Comparison of ENCODE assay signal across 24 cellular contexts in the genomic region with DNA sequence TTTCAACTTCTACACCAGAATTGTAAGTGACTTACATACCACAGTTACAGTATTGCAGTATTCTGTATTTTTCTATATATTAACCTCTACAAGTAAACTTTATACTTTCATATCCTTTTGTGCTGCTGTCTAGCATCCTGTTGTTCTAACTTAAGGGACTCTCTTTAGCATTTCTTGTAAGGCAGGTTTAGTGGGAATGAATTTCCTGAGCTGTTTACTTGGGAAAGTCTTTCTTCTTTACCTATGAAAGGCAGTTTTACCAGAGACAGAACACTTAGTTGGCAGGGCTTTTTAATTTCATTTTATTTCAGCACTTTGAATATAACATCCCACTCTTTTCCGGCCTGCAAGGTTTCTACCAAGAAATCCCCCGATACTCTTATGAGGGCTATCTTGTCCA.
"Had no signal": no experiment of that assay in that cellular context is flagged by ENCODE, and none has a peak within 500 bp of the region (broad histone marks: within the 10 kb centered on the region; RNA-seq: fewer than 3 reads in every experiment).

No MANE protein-coding gene starts in this region.

- H3K9me3 ChIP-seq: mucosa of descending colon, neutrophil, thyroid gland had no signal

- H3K4me3 ChIP-seq: coronary artery, lung, mucosa of descending colon, pancreas, sigmoid colon, stomach, thyroid gland had no signal

- H3K27me3 Mint-ChIP-seq: progenitor cell of endocrine pancreas, type B pancreatic cell had no signal

- H3K27me3 ChIP-seq: neutrophil, pancreas, sigmoid colon, stomach, thyroid gland had no signal

- H3K4me1 ChIP-seq: pancreas, sigmoid colon, thyroid gland had no signal

- H3K9me3 Mint-ChIP-seq: stimulated activated effector memory CD8-positive, alpha-beta T cell treated with anti-CD3 and anti-CD28 coated beads, Interleukin-12 subunit alpha, Interleukin-12 subunit beta, amount 100 ng/mL, for 72 hours had no signal

- H3K4me3 Mint-ChIP-seq: memory B cell; naive B cell; natural killer cell treated with Interleukin-12 subunit alpha and Interleukin-12 subunit beta and Interleukin-15 and Interleukin-18, amount 100 ng/mL, for 72 hours; neural crest cell; stimulated activated effector memory CD8-positive, alpha-beta T cell treated with anti-CD3 and anti-CD28 coated beads, Interleukin-12 subunit alpha, Interleukin-12 subunit beta, amount 100 ng/mL, for 72 hours; type B pancreatic cell had no signal

- H3K36me3 ChIP-seq: neutrophil, pancreas, sigmoid colon, stomach, thyroid gland had no signal

- ATAC-seq: left lobe of liver; mucosa of descending colon; natural killer cell treated with Interleukin-12 subunit alpha and Interleukin-12 subunit beta and Interleukin-15 and Interleukin-18, amount 100 ng/mL, for 72 hours; pancreas; right cardiac atrium; stimulated activated effector memory CD8-positive, alpha-beta T cell treated with anti-CD3 and anti-CD28 coated beads, Interleukin-12 subunit alpha, Interleukin-12 subunit beta, amount 100 ng/mL, for 72 hours had no signal

- H3K36me3 Mint-ChIP-seq: memory B cell; naive B cell; natural killer cell treated with Interleukin-12 subunit alpha and Interleukin-12 subunit beta and Interleukin-15 and Interleukin-18, amount 100 ng/mL, for 72 hours; stimulated activated effector memory CD8-positive, alpha-beta T cell treated with anti-CD3 and anti-CD28 coated beads, Interleukin-12 subunit alpha, Interleukin-12 subunit beta, amount 100 ng/mL, for 72 hours; type B pancreatic cell had no signal

- H3K27ac Mint-ChIP-seq: memory B cell; naive B cell; natural killer cell treated with Interleukin-12 subunit alpha and Interleukin-12 subunit beta and Interleukin-15 and Interleukin-18, amount 100 ng/mL, for 72 hours; progenitor cell of endocrine pancreas; stimulated activated effector memory CD8-positive, alpha-beta T cell treated with anti-CD3 and anti-CD28 coated beads, Interleukin-12 subunit alpha, Interleukin-12 subunit beta, amount 100 ng/mL, for 72 hours; type B pancreatic cell had no signal

- H3K27ac ChIP-seq: coronary artery, neutrophil, pancreas, sigmoid colon, stomach, thyroid gland had no signal

- DNase-seq: dermis blood vessel endothelial cell; effector memory CD4-positive, alpha-beta T cell; hypothalamus; kidney; naive B cell; pancreas; right cardiac atrium; sigmoid colon; stimulated activated CD4-positive, alpha-beta T cell treated with anti-CD3 and anti-CD28 coated beads, Interleukin-2, amount 100 ng/mL, for 24 hours; stimulated activated CD4-positive, alpha-beta T cell treated with anti-CD3 and anti-CD28 coated beads, Interleukin-4, amount 100 ng/mL, for 24 hours; stimulated activated naive CD4-positive, alpha-beta T cell treated with Interleukin-2 at 50 U/mL for 16 hours; stomach; thyroid gland had no signal

- H3K4me1 Mint-ChIP-seq: memory B cell; naive B cell; stimulated activated effector memory CD8-positive, alpha-beta T cell treated with anti-CD3 and anti-CD28 coated beads, Interleukin-12 subunit alpha, Interleukin-12 subunit beta, amount 100 ng/mL, for 72 hours had no signal
